In genomic region chr9:134614256-134614655, GRCh38 we compare ENCODE assay signal across 21 cellular contexts. TPM values are rescaled to one million over a fixed set of nuclear protein-coding genes. Genes with fewer than 3 reads are reported as not detected.
"Had no signal": no experiment of that assay in that cellular context is flagged by ENCODE, and none has a peak within 500 bp of the region (broad histone marks: within the 10 kb centered on the region; RNA-seq: fewer than 3 reads in every experiment).

No MANE protein-coding gene starts in this region.

- DNase-seq: IMR-90, Kasumi-1, MM.1S, NCI-H1092 treated with DMSO at 0.1 percent for 48 hours, NCI-H1436, NCI-H187, NCI-H2029, NCI-H2081 treated with DMSO at 0.1 percent for 48 hours, NCI-H2171, NCI-H226, NCI-H446, NCI-H510A, NCI-H524 treated with DMSO at 0.1 percent for 48 hours, NCI-H69, NCI-H774, PC-3, SHP77, SK-N-SH, SW 1271 had no signal

- ATAC-seq: Panc1, PC-3 had no signal

RNA-seq across cellular contexts. Expression of gene COL5A1, which starts 27.3 kb away (rescaled TPM):
- total RNA-seq: SK-MEL-5 had no signal
